In genomic region chr1:212396638-212397037, GRCh38 we compare ENCODE assay signal across 17 cellular contexts. TPM values are rescaled to one million over a fixed set of nuclear protein-coding genes. Genes with fewer than 3 reads are reported as not detected.
A peak's percentile ranks its signal among the peaks of the same experiment; 100 is the strongest.
DNase-seq lines count a peak whose midpoint lies in the region; ATAC-seq, FAIRE-seq and TF ChIP-seq lines count a peak whose summit lies in the region.
"Had no signal": no experiment of that assay in that cellular context is flagged by ENCODE, and none has a peak within 500 bp of the region (broad histone marks: within the 10 kb centered on the region; RNA-seq: fewer than 3 reads in every experiment).

No MANE protein-coding gene starts in this region.

- CTCF ChIA-PET in K562 (lab: Yijun Ruan, JAX; ENCODE audit: low intra/inter-chr PET ratio) = no interaction called here

- POLR2A ChIA-PET in K562 (lab: Yijun Ruan, JAX) = no interaction called here

- ATAC-seq in K562 = no peak

- H3K27ac ChIP-seq in K562 (ENCODE audit: extremely low read depth, low read depth, low read length) (no peak overlapping the region), ascending aorta (no peak overlapping the region)
- H3K27ac ChIP-seq: RWPE1 had no signal

- peak; percentile 15 for DNase-seq in ELR (ENCODE audit: low read depth)
- DNase-seq in HCEC 1CT = peak; percentile 3
- peak; percentile 24 for DNase-seq in RKO (ENCODE audit: low spot score)
- no peak for DNase-seq in K562 (ENCODE audit: extremely low read depth in 1 of 4, low spot score in 3 of 4)
- DNase-seq in ascending aorta (ENCODE audit: low spot score in 2 of 2) = no peak
- no peak for DNase-seq in kidney tubule cell (ENCODE audit: low spot score)
- no peak for DNase-seq in GM20000 (ENCODE audit: low spot score)
- DNase-seq: Calu3; CD4-positive, CD25-positive, alpha-beta regulatory T cell; DMS79 treated with DMSO at 0.1 percent for 48 hours; GDM1; NCI-H1436 treated with DMSO at 0.1 percent for 48 hours; NCI-H2081; NCI-H2227 treated with DMSO at 0.1 percent for 48 hours; NCI-H524 treated with DMSO at 0.1 percent for 48 hours had no signal

- intact Hi-C loops in K562 (cut with micrococcal nuclease) (no loop called here), ascending aorta (cut with DNase I) (no loop called here)

- H3K36me3 ChIP-seq in K562 (ENCODE audit: control insufficient read depth, insufficient read depth, low read length) (peaks cover 7% of the 10 kb centered on the region), ascending aorta (no peaks in the 10 kb centered on the region)

- no peak overlapping the region for H3K9ac ChIP-seq in K562 (ENCODE audit: insufficient read depth in 1 of 2, low read depth in 2 of 2, low read length in 2 of 2)

- H4K20me1 ChIP-seq in K562 (replicated peaks; ENCODE audit: control insufficient read depth, insufficient read depth, low read length) = no peaks in the 10 kb centered on the region

- H3K4me1 ChIP-seq in K562 (replicated peaks in 1 of 2; ENCODE audit: control insufficient read depth in 2 of 2, insufficient read depth in 2 of 2, low read length in 2 of 2) (no peaks in the 10 kb centered on the region), ascending aorta (no peaks in the 10 kb centered on the region)

- no peak for TF ChIP-seq EP300 in K562 (IDR thresholded peaks at IDR 0.05; ENCODE audit: low read length)

- H2AFZ ChIP-seq in K562 (ENCODE audit: low read depth, low read length) = no peak overlapping the region

- H3K4me3 ChIP-seq in K562 = no peak overlapping the region
- no peak overlapping the region for H3K4me3 ChIP-seq in ascending aorta

- no peak for FAIRE-seq in K562 (lab: Jason Lieb, UNC)
- FAIRE-seq: GM12891 had no signal

- BruUV-seq in K562 (replicated peaks; lab: Mats Ljungman, UMichigan) = no TSS peak

- TF ChIP-seq CTCF in K562 (IDR thresholded peaks at IDR 0.05 in 2 of 3, conservative IDR thresholded peaks at IDR 0.05 in 1 of 3; ENCODE audit: insufficient read depth in 2 of 3, low read depth in 1 of 3, low read length in 3 of 3) = no peak
- no peak for TF ChIP-seq CTCF in ascending aorta (IDR thresholded peaks at IDR 0.05)
- no peak for TF ChIP-seq CTCF in GM20000 (IDR thresholded peaks at IDR 0.05; ENCODE audit: extremely low read depth, missing control alignments)

- no peak overlapping the region for H3K4me2 ChIP-seq in K562 (ENCODE audit: insufficient read depth, low read length)

- TF ChIP-seq POLR2A in K562 (conservative IDR thresholded peaks at IDR 0.05) = no peak

- H3K9me3 ChIP-seq in K562 (replicated peaks; ENCODE audit: control insufficient read depth, insufficient read depth, low read depth, low read length) (peaks cover 3% of the 10 kb centered on the region; the same call in 1 of the 2 replicates), ascending aorta (peaks cover 4 to 15% of the 10 kb centered on the region in 2 donors)

- 95% methylated on average over 3 of the region's 3 CpGs for WGBS in K562 (ENCODE audit: insufficient coverage, low coverage, missing lambda C conversion rate)

- in situ Hi-C loops in K562 (cut with MboI) = no loop called here

- no peaks in the 10 kb centered on the region for H3K27me3 ChIP-seq in K562 (ENCODE audit: control insufficient read depth in 2 of 2, insufficient read depth in 2 of 2, low read length in 2 of 2)
- H3K27me3 ChIP-seq in ascending aorta = no peaks in the 10 kb centered on the region

- H3K9me1 ChIP-seq in K562 (ENCODE audit: control insufficient read depth, insufficient read depth, low read length) = no peaks in the 10 kb centered on the region

- H3K79me2 ChIP-seq in K562 (ENCODE audit: control insufficient read depth, insufficient read depth, low read length) = no peaks in the 10 kb centered on the region

- TF ChIP-seq RAD21 in K562 (CRISPR knock-in tag; conservative IDR thresholded peaks at IDR 0.05 in 1 of 2, IDR thresholded peaks at IDR 0.05 in 1 of 2) = no peak

TF ChIP-seq in K562, 482 proteins besides CTCF, POLR2A, EP300 and RAD21 (continues in another document):
- TF ChIP-seq STAT5B (CRISPR knock-in tag; IDR thresholded peaks at IDR 0.05) (no peak), MTA2 (IDR thresholded peaks at IDR 0.05; ENCODE audit: low read depth) (peak; percentile 31; the same call in 1 of the 2 replicates), MTA1 (IDR thresholded peaks at IDR 0.05; ENCODE audit: borderline replicate concordance) (peak; percentile 86; the same call in 1 of the 2 replicates), LARP7 (IDR thresholded peaks at IDR 0.05) (no peak), CBX3 (IDR thresholded peaks at IDR 0.05; ENCODE audit: borderline replicate concordance in 1 of 2, low read length in 2 of 2) (peak in 1 of 2 experiments; percentile 81; a peak in 2 of 3 replicates), ZNF696 (CRISPR knock-in tag; conservative IDR thresholded peaks at IDR 0.05) (no peak), STAG1 (CRISPR knock-in tag; IDR thresholded peaks at IDR 0.05; ENCODE audit: borderline replicate concordance) (no peak), TRIM24 (IDR thresholded peaks at IDR 0.05) (peak; percentile 57 to 76), ZNF280A (IDR thresholded peaks at IDR 0.05; ENCODE audit: low read depth, partially characterized antibody) (peak; percentile 34), TRIM28 (IDR thresholded peaks at IDR 0.05) (peak; percentile 95), HMG20B (CRISPR knock-in tag; IDR thresholded peaks at IDR 0.05) (no peak), NBN (IDR thresholded peaks at IDR 0.05; ENCODE audit: low read depth) (peak; percentile 45; the same call in 1 of the 2 replicates), ZBTB12 (CRISPR knock-in tag; IDR thresholded peaks at IDR 0.05) (no peak)

RNA-seq across cellular contexts. Expression of gene PACC1, which starts 18.0 kb away (rescaled TPM):
- total RNA-seq in K562 (2011; cell fraction: chromatin; rRNA removed; ENCODE audit: low replicate concordance) = 20.1 and 37.7 TPM in 2 replicates
- total RNA-seq in K562 (2011; cell fraction: nucleolus; rRNA removed) = 34.2 and 37.6 TPM in 2 replicates
- total RNA-seq in K562 (2011; cell fraction: nucleoplasm; rRNA removed) = 23.3 and 27.4 TPM in 2 replicates
- total RNA-seq in K562 (2014; rRNA removed) (10.2 and 19.9 TPM in 2 replicates), K562 (2014; rRNA removed; fragmentation: Illumina TruSeq; extraction: Trizol) (17.7 and 19.3 TPM in 2 replicates), K562 (2015; rRNA removed; fragmentation: Illumina TruSeq; extraction: Trizol) (16.4 and 17.9 TPM in 2 replicates), K562 (2021) (14.7 and 18.1 TPM in 2 replicates), ascending aorta (0.85 TPM)
- polyA plus RNA-seq in K562 (2011; rRNA removed) (17.3 and 22.0 TPM in 2 replicates), K562 (2014; fragmentation: Illumina TruSeq; extraction: Trizol) (13.1 and 14.9 TPM in 2 replicates), K562 (2014; fragmentation: Nextera tagmentation; extraction: Ambion mirVana) (10 to 100 TPM in 1 of 2 experiments, 1 to 10 TPM in 1; 7.1 to 10.6 TPM), K562 (2014; rRNA removed) (14.3 and 15.3 TPM in 2 replicates)
- polyA plus RNA-seq in K562 (2011; cell fraction: cytosol; rRNA removed) = 23.6 and 25.5 TPM in 2 replicates
- polyA plus RNA-seq in K562 (2011; cell fraction: nucleus; rRNA removed) = 22.9 and 24.1 TPM in 2 replicates
- 7.3 and 12.3 TPM in 2 replicates for polyA plus RNA-seq in K562 (2012)
- 21.0 and 27.3 TPM in 2 replicates for polyA minus RNA-seq in K562 (2011; rRNA and poly(A)+ RNA removed)
- 19.5 and 19.6 TPM in 2 replicates for polyA minus RNA-seq in K562 (2011; cell fraction: cytosol; rRNA and poly(A)+ RNA removed)
- polyA minus RNA-seq in K562 (2011; cell fraction: nucleus; rRNA and poly(A)+ RNA removed) = 23.6 and 30.5 TPM in 2 replicates

RNA-seq across cellular contexts. Expression of gene NENF, which starts 36.1 kb away (rescaled TPM):
- total RNA-seq in K562 (2011; cell fraction: chromatin; rRNA removed; ENCODE audit: low replicate concordance) = 18.4 and 30.9 TPM in 2 replicates
- total RNA-seq in K562 (2011; cell fraction: nucleolus; rRNA removed) = 52.2 and 53.7 TPM in 2 replicates
- 47.9 and 75.6 TPM in 2 replicates for total RNA-seq in K562 (2011; cell fraction: nucleoplasm; rRNA removed)
- total RNA-seq in K562 (2014; rRNA removed) = 97.3 and 100 TPM in 2 replicates
- total RNA-seq in K562 (2014; rRNA removed; fragmentation: Illumina TruSeq; extraction: Trizol) = 62.9 and 72.8 TPM in 2 replicates
- 51.0 and 55.1 TPM in 2 replicates for total RNA-seq in K562 (2015; rRNA removed; fragmentation: Illumina TruSeq; extraction: Trizol)
- 74.0 and 74.4 TPM in 2 replicates for total RNA-seq in K562 (2021)
- 87.6 and 92.4 TPM in 2 replicates for polyA plus RNA-seq in K562 (2011; rRNA removed)
- polyA plus RNA-seq in K562 (2011; cell fraction: cytosol; rRNA removed) = 66.7 and 98.8 TPM in 2 replicates
- polyA plus RNA-seq in K562 (2011; cell fraction: nucleus; rRNA removed) = 32.2 and 37.6 TPM in 2 replicates
- 70.5 and 73.8 TPM in 2 replicates for polyA plus RNA-seq in K562 (2012)
- 53.4 and 59.9 TPM in 2 replicates for polyA plus RNA-seq in K562 (2014; fragmentation: Illumina TruSeq; extraction: Trizol)
- polyA plus RNA-seq in K562 (2014; fragmentation: Nextera tagmentation; extraction: Ambion mirVana) = 10 to 100 TPM in 1 of 2 experiments, 1 to 10 TPM in 1; 6.1 to 11.4 TPM
- 89.2 and 95.7 TPM in 2 replicates for polyA plus RNA-seq in K562 (2014; rRNA removed)
- polyA minus RNA-seq in K562 (2011; rRNA and poly(A)+ RNA removed) = 20.8 and 22.7 TPM in 2 replicates
- 15.7 and 18.1 TPM in 2 replicates for polyA minus RNA-seq in K562 (2011; cell fraction: cytosol; rRNA and poly(A)+ RNA removed)
- 4.0 and 9.8 TPM in 2 replicates for polyA minus RNA-seq in K562 (2011; cell fraction: nucleus; rRNA and poly(A)+ RNA removed)
- 186 TPM for total RNA-seq in ascending aorta

Comparison
In these comparisons a context has a peak if more than half of its experiments do, and no peak if none do; other contexts are left out.
1. DNase-seq: peak in ELR (single experiment), HCEC 1CT (single experiment) and RKO (single experiment); none in K562 (0 of 4), ascending aorta (0 of 2), kidney tubule cell (single experiment) and GM20000 (single experiment).